27 cellular contexts compared by ENCODE assay signal in the genomic region with DNA sequence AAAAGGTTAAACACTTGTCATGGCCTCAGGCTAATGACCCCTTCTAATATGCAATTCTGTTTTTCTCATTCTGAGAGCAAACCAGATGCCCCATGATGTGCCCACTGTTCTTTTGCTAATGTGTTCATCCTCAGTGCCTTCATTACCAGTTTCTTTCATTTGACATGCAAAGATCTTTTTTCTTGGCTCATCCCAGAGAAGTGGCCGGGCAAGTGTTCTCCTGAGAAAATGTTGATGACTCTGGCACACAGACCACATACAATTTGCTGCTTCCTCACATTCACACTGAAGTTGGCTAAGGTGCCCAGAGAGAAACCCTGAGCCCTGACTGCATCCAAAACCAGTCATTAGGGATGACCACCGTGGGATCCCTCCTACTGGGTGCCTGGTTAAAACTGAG.
"Had no signal": no experiment of that assay in that cellular context is flagged by ENCODE, and none has a peak within 500 bp of the region (broad histone marks: within the 10 kb centered on the region; RNA-seq: fewer than 3 reads in every experiment).

No MANE protein-coding gene starts in this region.

- H3K4me1 ChIP-seq: foreskin keratinocyte, prostate gland, uterus had no signal

- H3K4me1 Mint-ChIP-seq: activated CD4-positive, alpha-beta memory T cell treated with anti-CD3 and anti-CD28 coated beads, Interleukin-2, amount 10 ng/mL, durations not matched to agents 7 days and 5 days; activated CD4-positive, alpha-beta T cell treated with anti-CD3 and anti-CD28 coated beads, Interleukin-2, amount 10 ng/mL, durations not matched to agents 7 days and 5 days; T-helper 17 cell had no signal

- H3K36me3 ChIP-seq: brain microvascular endothelial cell, esophagus muscularis mucosa, neutrophil, prostate gland, thoracic aorta, uterus had no signal

- H3K27me3 Mint-ChIP-seq: activated CD4-positive, alpha-beta memory T cell treated with anti-CD3 and anti-CD28 coated beads, Interleukin-2, amount 10 ng/mL, durations not matched to agents 7 days and 5 days; activated CD4-positive, alpha-beta T cell treated with anti-CD3 and anti-CD28 coated beads, Interleukin-2, amount 10 ng/mL, durations not matched to agents 7 days and 5 days; activated T-cell treated with anti-CD3 and anti-CD28 coated beads, Interleukin-2, amount 50 U/mL, for 24 hours; stimulated activated naive CD8-positive, alpha-beta T cell treated with anti-CD3 and anti-CD28 coated beads, Interleukin-15, Interleukin-2, amounts not matched to agents 100 ng/mL and 50 ng/mL, for 24 hours; T-helper 17 cell; type B pancreatic cell had no signal

- H3K36me3 Mint-ChIP-seq: type B pancreatic cell had no signal

- H3K9me3 ChIP-seq: esophagus muscularis mucosa, neutrophil, prostate gland, thoracic aorta, uterus had no signal

- DNase-seq: activated CD4-positive, alpha-beta memory T cell treated with anti-CD3 and anti-CD28 coated beads, Interleukin-2, amount 10 ng/mL, durations not matched to agents 7 days and 5 days; activated CD4-positive, alpha-beta T cell treated with anti-CD3 and anti-CD28 coated beads for 1 hour; activated CD4-positive, alpha-beta T cell treated with anti-CD3 and anti-CD28 coated beads, Interleukin-2, amount 10 ng/mL, durations not matched to agents 7 days and 5 days; activated CD8-positive, alpha-beta memory T cell treated with anti-CD3 and anti-CD28 coated beads, Interleukin-2, amount 50 U/mL, for 48 hours; activated gamma-delta T cell; activated naive CD4-positive, alpha-beta T cell treated with anti-CD3 and anti-CD28 coated beads, Interleukin-2, amount 50 U/mL, for 16 hours; activated T-cell treated with anti-CD3 and anti-CD28 coated beads, Interleukin-2, amount 50 U/mL, for 24 hours; amniotic stem cell; brain microvascular endothelial cell; caudate nucleus; foreskin keratinocyte; left cardiac atrium; left ventricle myocardium superior; retina; stimulated activated CD4-positive, alpha-beta T cell treated with anti-CD3 and anti-CD28 coated beads, Interleukin-12 subunit alpha, Interleukin-12 subunit beta, amount 100 ng/mL, for 4 hours; stimulated activated CD4-positive, alpha-beta T cell treated with anti-CD3 and anti-CD28 coated beads, Interleukin-4, amount 100 ng/mL, for 1 hour; T-helper 17 cell; T1000; uterus had no signal

- H3K27ac ChIP-seq: brain microvascular endothelial cell, esophagus muscularis mucosa, foreskin keratinocyte, neutrophil, prostate gland, skin epidermis, thoracic aorta, uterus had no signal

- H3K9me3 Mint-ChIP-seq: nephron, type B pancreatic cell had no signal

- H3K27ac Mint-ChIP-seq: activated CD4-positive, alpha-beta memory T cell treated with anti-CD3 and anti-CD28 coated beads, Interleukin-2, amount 10 ng/mL, durations not matched to agents 7 days and 5 days; activated CD4-positive, alpha-beta T cell treated with anti-CD3 and anti-CD28 coated beads, Interleukin-2, amount 10 ng/mL, durations not matched to agents 7 days and 5 days; activated T-cell treated with anti-CD3 and anti-CD28 coated beads, Interleukin-2, amount 50 U/mL, for 24 hours; nephron; stimulated activated naive CD8-positive, alpha-beta T cell treated with anti-CD3 and anti-CD28 coated beads, Interleukin-15, Interleukin-2, amounts not matched to agents 100 ng/mL and 50 ng/mL, for 24 hours; T-helper 17 cell; type B pancreatic cell had no signal

- H3K4me3 ChIP-seq: esophagus muscularis mucosa, prostate gland, skin epidermis, thoracic aorta, uterus had no signal

- H3K27me3 ChIP-seq: brain microvascular endothelial cell, esophagus muscularis mucosa, foreskin keratinocyte, neutrophil, uterus had no signal

- H3K4me3 Mint-ChIP-seq: activated CD4-positive, alpha-beta memory T cell treated with anti-CD3 and anti-CD28 coated beads, Interleukin-2, amount 10 ng/mL, durations not matched to agents 7 days and 5 days; activated CD4-positive, alpha-beta T cell treated with anti-CD3 and anti-CD28 coated beads, Interleukin-2, amount 10 ng/mL, durations not matched to agents 7 days and 5 days; activated T-cell treated with anti-CD3 and anti-CD28 coated beads, Interleukin-2, amount 50 U/mL, for 24 hours; nephron; stimulated activated naive CD8-positive, alpha-beta T cell treated with anti-CD3 and anti-CD28 coated beads, Interleukin-15, Interleukin-2, amounts not matched to agents 100 ng/mL and 50 ng/mL, for 24 hours; T-helper 17 cell; type B pancreatic cell had no signal
